ENCODE assay signal across 8 cellular contexts in the genomic region with DNA sequence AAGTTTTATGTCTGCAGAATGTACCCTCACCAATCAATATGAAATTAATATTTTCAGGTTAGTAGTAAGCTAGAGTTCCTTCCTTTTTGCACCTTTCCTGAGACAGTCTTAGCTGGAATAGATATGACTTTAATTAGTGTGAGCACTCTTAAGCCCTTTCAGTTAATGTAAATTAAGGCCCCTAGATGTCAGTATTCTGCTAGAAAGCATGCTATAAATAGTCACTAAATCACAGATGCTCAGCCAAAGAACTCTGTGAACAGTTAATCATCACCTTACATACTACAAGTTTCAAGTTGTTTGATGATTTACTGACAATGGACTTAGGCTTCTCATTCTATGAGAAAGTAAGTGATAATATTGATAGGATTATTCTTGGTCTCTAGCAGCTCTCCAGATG.
DNase-seq lines count a peak whose midpoint lies in the region; ATAC-seq and TF ChIP-seq lines count a peak whose summit lies in the region.

No MANE protein-coding gene starts in this region.

- H3K36me3 ChIP-seq in DOHH2 (ENCODE audit: control insufficient read depth, low read length): no peaks in the 10 kb centered on the region
- no peaks in the 10 kb centered on the region for H3K36me3 ChIP-seq in GM23338 (ENCODE audit: insufficient read depth)

- no peak overlapping the region for H2AFZ ChIP-seq in GM23338

- H3K4me3 ChIP-seq in DOHH2 (ENCODE audit: low read length) (no peak overlapping the region), GM23338 (no peak overlapping the region)

- H3K4me2 ChIP-seq in DOHH2 (ENCODE audit: low read length) (no peak overlapping the region), GM23338 (no peak overlapping the region)

- no peaks in the 10 kb centered on the region for H3K27me3 Mint-ChIP-seq in GM23338 (ENCODE audit: insufficient read depth, low read depth, poor library complexity)

- peaks cover 8% of the 10 kb centered on the region; the same call in 2 of the 3 replicates for H3K4me1 Mint-ChIP-seq in GM23338

- no peak overlapping the region for H3K27ac Mint-ChIP-seq in GM23338

- H3K4me3 Mint-ChIP-seq in GM23338: no peak overlapping the region

- H4K20me1 ChIP-seq in DOHH2 (ENCODE audit: control insufficient read depth, insufficient read depth, low read depth, low read length) (no peaks in the 10 kb centered on the region), GM23338 (replicated peaks; ENCODE audit: insufficient read depth) (no peaks in the 10 kb centered on the region)

- no peaks in the 10 kb centered on the region for H3K36me3 Mint-ChIP-seq in GM23338 (ENCODE audit: low read depth)

- H3F3A ChIP-seq in DOHH2 (ENCODE audit: control insufficient read depth, insufficient read depth) (no peaks in the 10 kb centered on the region), GM23338 (replicated peaks; ENCODE audit: low read depth) (no peaks in the 10 kb centered on the region)

- H3K9me3 ChIP-seq in DOHH2 (ENCODE audit: control insufficient read depth, insufficient read depth, low read length): no peaks in the 10 kb centered on the region

- no peaks in the 10 kb centered on the region for H3K27me3 ChIP-seq in DOHH2 (ENCODE audit: control insufficient read depth, low read length)
- H3K27me3 ChIP-seq in GM23338 (ENCODE audit: insufficient read depth): no peaks in the 10 kb centered on the region

- H3K9me3 Mint-ChIP-seq in GM23338: no peaks in the 10 kb centered on the region

- H3K4me1 ChIP-seq in DOHH2 (ENCODE audit: control insufficient read depth, low read length): no peaks in the 10 kb centered on the region
- H3K4me1 ChIP-seq in GM23338 (ENCODE audit: insufficient read depth): peaks cover 6% of the 10 kb centered on the region

- H3K27ac ChIP-seq in DOHH2 (ENCODE audit: low read depth, low read length) (no peak overlapping the region), GM23338 (ENCODE audit: low read depth) (no peak overlapping the region)

- H3K9me2 ChIP-seq in DOHH2 (replicated peaks; ENCODE audit: control insufficient read depth, low read length): no peaks in the 10 kb centered on the region
- no peaks in the 10 kb centered on the region for H3K9me2 ChIP-seq in GM23338 (ENCODE audit: insufficient read depth)

- TF ChIP-seq CTCF in DOHH2 (IDR thresholded peaks at IDR 0.05; ENCODE audit: low read depth, low read length, poor library complexity, severe bottlenecking) (peak; percentile 29), GM23338 (conservative IDR thresholded peaks at IDR 0.05; ENCODE audit: low read depth in 2 of 2) (peak; percentile 57 to 69)

- DNase-seq in GM23338 (ENCODE audit: low spot score) (peak; percentile 70), NCI-H1436 (lab: John Stamatoyannopoulos, UW) (peak; percentile 51), cerebellum (ENCODE audit: low spot score) (peak; percentile 0), HK-2 (ENCODE audit: unreplicated experiment) (no peak)
- DNase-seq in stimulated activated CD4-positive, alpha-beta T cell treated with anti-CD3 and anti-CD28 coated beads, Interleukin-2, amount 100 ng/mL, for 48 hours: no peak
- no peak for DNase-seq in activated CD4-positive, alpha-beta T cell treated with anti-CD3 and anti-CD28 coated beads for 4 hours
- DNase-seq in stimulated activated CD4-positive, alpha-beta T cell treated with anti-CD3 and anti-CD28 coated beads, Interleukin-15, amount 100 ng/mL, for 24 hours: no peak

- H3K79me2 ChIP-seq in DOHH2 (ENCODE audit: control insufficient read depth, low read length) (no peaks in the 10 kb centered on the region), GM23338 (replicated peaks; ENCODE audit: insufficient read depth) (no peaks in the 10 kb centered on the region)

- peak; percentile 84 for ATAC-seq in GM23338

TF ChIP-seq in GM23338, 12 proteins besides CTCF, POLR2A, EP300 and RAD21 (continues in another document):
- TF ChIP-seq JUNB (IDR thresholded peaks at IDR 0.05; ENCODE audit: unreplicated experiment) (no peak), EZH2phosphoT487 (IDR thresholded peaks at IDR 0.05; ENCODE audit: unreplicated experiment) (no peak), CREB1 (CRISPR knock-in tag; IDR thresholded peaks at IDR 0.05; ENCODE audit: low read depth) (no peak), EZH2 (IDR thresholded peaks at IDR 0.05; ENCODE audit: low read depth, unreplicated experiment) (no peak)
- TF ChIP-seq, protein P1, sequence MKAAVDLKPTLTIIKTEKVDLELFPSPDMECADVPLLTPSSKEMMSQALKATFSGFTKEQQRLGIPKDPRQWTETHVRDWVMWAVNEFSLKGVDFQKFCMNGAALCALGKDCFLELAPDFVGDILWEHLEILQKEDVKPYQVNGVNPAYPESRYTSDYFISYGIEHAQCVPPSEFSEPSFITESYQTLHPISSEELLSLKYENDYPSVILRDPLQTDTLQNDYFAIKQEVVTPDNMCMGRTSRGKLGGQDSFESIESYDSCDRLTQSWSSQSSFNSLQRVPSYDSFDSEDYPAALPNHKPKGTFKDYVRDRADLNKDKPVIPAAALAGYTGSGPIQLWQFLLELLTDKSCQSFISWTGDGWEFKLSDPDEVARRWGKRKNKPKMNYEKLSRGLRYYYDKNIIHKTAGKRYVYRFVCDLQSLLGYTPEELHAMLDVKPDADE (IDR thresholded peaks at IDR 0.05): no peak
- TF ChIP-seq, protein P2, sequence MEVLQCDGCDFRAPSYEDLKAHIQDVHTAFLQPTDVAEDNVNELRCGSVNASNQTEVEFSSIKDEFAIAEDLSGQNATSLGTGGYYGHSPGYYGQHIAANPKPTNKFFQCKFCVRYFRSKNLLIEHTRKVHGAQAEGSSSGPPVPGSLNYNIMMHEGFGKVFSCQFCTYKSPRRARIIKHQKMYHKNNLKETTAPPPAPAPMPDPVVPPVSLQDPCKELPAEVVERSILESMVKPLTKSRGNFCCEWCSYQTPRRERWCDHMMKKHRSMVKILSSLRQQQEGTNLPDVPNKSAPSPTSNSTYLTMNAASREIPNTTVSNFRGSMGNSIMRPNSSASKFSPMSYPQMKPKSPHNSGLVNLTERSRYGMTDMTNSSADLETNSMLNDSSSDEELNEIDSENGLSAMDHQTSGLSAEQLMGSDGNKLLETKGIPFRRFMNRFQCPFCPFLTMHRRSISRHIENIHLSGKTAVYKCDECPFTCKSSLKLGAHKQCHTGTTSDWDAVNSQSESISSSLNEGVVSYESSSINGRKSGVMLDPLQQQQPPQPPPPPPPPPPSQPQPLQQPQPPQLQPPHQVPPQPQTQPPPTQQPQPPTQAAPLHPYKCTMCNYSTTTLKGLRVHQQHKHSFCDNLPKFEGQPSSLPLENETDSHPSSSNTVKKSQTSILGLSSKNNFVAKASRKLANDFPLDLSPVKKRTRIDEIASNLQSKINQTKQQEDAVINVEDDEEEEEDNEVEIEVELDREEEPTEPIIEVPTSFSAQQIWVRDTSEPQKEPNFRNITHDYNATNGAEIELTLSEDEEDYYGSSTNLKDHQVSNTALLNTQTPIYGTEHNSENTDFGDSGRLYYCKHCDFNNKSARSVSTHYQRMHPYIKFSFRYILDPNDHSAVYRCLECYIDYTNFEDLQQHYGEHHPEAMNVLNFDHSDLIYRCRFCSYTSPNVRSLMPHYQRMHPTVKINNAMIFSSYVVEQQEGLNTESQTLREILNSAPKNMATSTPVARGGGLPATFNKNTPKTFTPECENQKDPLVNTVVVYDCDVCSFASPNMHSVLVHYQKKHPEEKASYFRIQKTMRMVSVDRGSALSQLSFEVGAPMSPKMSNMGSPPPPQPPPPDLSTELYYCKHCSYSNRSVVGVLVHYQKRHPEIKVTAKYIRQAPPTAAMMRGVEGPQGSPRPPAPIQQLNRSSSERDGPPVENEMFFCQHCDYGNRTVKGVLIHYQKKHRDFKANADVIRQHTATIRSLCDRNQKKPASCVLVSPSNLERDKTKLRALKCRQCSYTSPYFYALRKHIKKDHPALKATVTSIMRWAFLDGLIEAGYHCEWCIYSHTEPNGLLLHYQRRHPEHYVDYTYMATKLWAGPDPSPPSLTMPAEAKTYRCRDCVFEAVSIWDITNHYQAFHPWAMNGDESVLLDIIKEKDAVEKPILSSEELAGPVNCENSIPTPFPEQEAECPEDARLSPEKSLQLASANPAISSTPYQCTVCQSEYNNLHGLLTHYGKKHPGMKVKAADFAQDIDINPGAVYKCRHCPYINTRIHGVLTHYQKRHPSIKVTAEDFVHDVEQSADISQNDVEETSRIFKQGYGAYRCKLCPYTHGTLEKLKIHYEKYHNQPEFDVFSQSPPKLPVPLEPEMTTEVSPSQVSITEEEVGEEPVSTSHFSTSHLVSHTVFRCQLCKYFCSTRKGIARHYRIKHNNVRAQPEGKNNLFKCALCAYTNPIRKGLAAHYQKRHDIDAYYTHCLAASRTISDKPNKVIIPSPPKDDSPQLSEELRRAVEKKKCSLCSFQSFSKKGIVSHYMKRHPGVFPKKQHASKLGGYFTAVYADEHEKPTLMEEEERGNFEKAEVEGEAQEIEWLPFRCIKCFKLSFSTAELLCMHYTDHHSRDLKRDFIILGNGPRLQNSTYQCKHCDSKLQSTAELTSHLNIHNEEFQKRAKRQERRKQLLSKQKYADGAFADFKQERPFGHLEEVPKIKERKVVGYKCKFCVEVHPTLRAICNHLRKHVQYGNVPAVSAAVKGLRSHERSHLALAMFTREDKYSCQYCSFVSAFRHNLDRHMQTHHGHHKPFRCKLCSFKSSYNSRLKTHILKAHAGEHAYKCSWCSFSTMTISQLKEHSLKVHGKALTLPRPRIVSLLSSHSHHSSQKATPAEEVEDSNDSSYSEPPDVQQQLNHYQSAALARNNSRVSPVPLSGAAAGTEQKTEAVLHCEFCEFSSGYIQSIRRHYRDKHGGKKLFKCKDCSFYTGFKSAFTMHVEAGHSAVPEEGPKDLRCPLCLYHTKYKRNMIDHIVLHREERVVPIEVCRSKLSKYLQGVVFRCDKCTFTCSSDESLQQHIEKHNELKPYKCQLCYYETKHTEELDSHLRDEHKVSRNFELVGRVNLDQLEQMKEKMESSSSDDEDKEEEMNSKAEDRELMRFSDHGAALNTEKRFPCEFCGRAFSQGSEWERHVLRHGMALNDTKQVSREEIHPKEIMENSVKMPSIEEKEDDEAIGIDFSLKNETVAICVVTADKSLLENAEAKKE (CRISPR knock-in tag; IDR thresholded peaks at IDR 0.05): no peak

Comparison
In these comparisons a context has a peak if more than half of its experiments do, and no peak if none do; other contexts are left out.
1. DNase-seq: peak in GM23338 (single experiment), NCI-H1436 (single experiment) and cerebellum (single experiment); none in stimulated activated CD4-positive, alpha-beta T cell treated with anti-CD3 and anti-CD28 coated beads, Interleukin-2, amount 100 ng/mL, for 48 hours (0 of 2), activated CD4-positive, alpha-beta T cell treated with anti-CD3 and anti-CD28 coated beads for 4 hours (0 of 2), stimulated activated CD4-positive, alpha-beta T cell treated with anti-CD3 and anti-CD28 coated beads, Interleukin-15, amount 100 ng/mL, for 24 hours (single experiment) and HK-2 (single experiment).